15 cellular contexts compared by ENCODE assay signal in genomic region chr12:132100306-132101065, GRCh38. TPM values are rescaled to one million over a fixed set of nuclear protein-coding genes. Genes with fewer than 3 reads are reported as not detected.
DNase-seq lines count a peak whose midpoint lies in the region; ATAC-seq lines count a peak whose summit lies in the region.
"Had no signal": no experiment of that assay in that cellular context is flagged by ENCODE, and none has a peak within 500 bp of the region (broad histone marks: within the 10 kb centered on the region; RNA-seq: fewer than 3 reads in every experiment).

No MANE protein-coding gene starts in this region.

- no peak overlapping the region for H3K4me3 ChIP-seq in trophoblast cell (ENCODE audit: low read depth, low read length)
- H3K4me3 ChIP-seq: BLaER1 treated with 17β-estradiol and CSF1 and Interleukin-3, amounts not matched to agents 10 nM and 100 nM; GM23338 had no signal

- no peaks in the 10 kb centered on the region for H3K79me1 ChIP-seq in trophoblast cell (ENCODE audit: low read length)

- no peaks in the 10 kb centered on the region for H3K79me2 ChIP-seq in trophoblast cell (ENCODE audit: control insufficient read depth, insufficient read depth, low read length, poor library complexity)

- H3K27me3 ChIP-seq in trophoblast cell (ENCODE audit: insufficient read depth, low read length): no peaks in the 10 kb centered on the region
- H3K27me3 ChIP-seq: BLaER1 treated with 17β-estradiol and CSF1 and Interleukin-3, amounts not matched to agents 10 nM and 100 nM had no signal

- H3K27ac ChIP-seq in trophoblast cell (ENCODE audit: low read depth, low read length): no peak overlapping the region
- H3K27ac ChIP-seq: BLaER1 treated with 17β-estradiol and CSF1 and Interleukin-3, amounts not matched to agents 10 nM and 100 nM had no signal

- ATAC-seq in left lobe of liver (no peak), HG03342 (IDR thresholded peaks at IDR 0.05; ENCODE audit: unreplicated experiment) (no peak), GM21528 (IDR thresholded peaks at IDR 0.05; ENCODE audit: low FRiP score, unreplicated experiment) (no peak)
- ATAC-seq: GM23338 had no signal

- intact Hi-C loops in activated naive CD4-positive, alpha-beta T cell treated with anti-CD3 and anti-CD28 coated beads for 36 hours (cut with micrococcal nuclease): no loop called here

- H3K4me2 ChIP-seq in trophoblast cell (ENCODE audit: low read length): no peak overlapping the region
- H3K4me2 ChIP-seq: BLaER1 treated with 17β-estradiol and CSF1 and Interleukin-3, amounts not matched to agents 10 nM and 100 nM; GM23338 had no signal

- H3K23ac ChIP-seq in trophoblast cell (ENCODE audit: low read length): no peak overlapping the region

- H3K18ac ChIP-seq in trophoblast cell (ENCODE audit: low read length): no peak overlapping the region

- H2AFZ ChIP-seq in trophoblast cell (ENCODE audit: insufficient read depth, low read length, poor library complexity): no peak overlapping the region
- H2AFZ ChIP-seq: GM23338 had no signal

- peaks cover 20% of the 10 kb centered on the region for H3K9me3 Mint-ChIP-seq in activated naive CD4-positive, alpha-beta T cell treated with anti-CD3 and anti-CD28 coated beads, Interleukin-2, amount 10 ng/mL, durations not matched to agents 7 days and 5 days
- peaks cover 9% of the 10 kb centered on the region for H3K9me3 Mint-ChIP-seq in activated naive CD4-positive, alpha-beta T cell treated with anti-CD3 and anti-CD28 coated beads for 36 hours

- peaks cover 46% of the 10 kb centered on the region for H3K36me3 Mint-ChIP-seq in activated naive CD4-positive, alpha-beta T cell treated with anti-CD3 and anti-CD28 coated beads, Interleukin-2, amount 10 ng/mL, durations not matched to agents 7 days and 5 days
- peaks cover 29% of the 10 kb centered on the region for H3K36me3 Mint-ChIP-seq in activated naive CD4-positive, alpha-beta T cell treated with anti-CD3 and anti-CD28 coated beads for 36 hours (ENCODE audit: low read depth)

- H3K4me3 Mint-ChIP-seq in activated naive CD4-positive, alpha-beta T cell treated with anti-CD3 and anti-CD28 coated beads, Interleukin-2, amount 10 ng/mL, durations not matched to agents 7 days and 5 days: no peak overlapping the region
- no peak overlapping the region for H3K4me3 Mint-ChIP-seq in activated naive CD4-positive, alpha-beta T cell treated with anti-CD3 and anti-CD28 coated beads for 36 hours
- H3K4me3 Mint-ChIP-seq: GM23338 had no signal

- H4K12ac ChIP-seq in trophoblast cell (ENCODE audit: low read depth, low read length): no peak overlapping the region

- peaks cover 3% of the 10 kb centered on the region for H3K9me3 ChIP-seq in trophoblast cell (ENCODE audit: insufficient read depth, low read depth, low read length)

- H3K9ac ChIP-seq in trophoblast cell (ENCODE audit: low read length): no peak overlapping the region
- H3K9ac ChIP-seq: BLaER1 treated with 17β-estradiol and CSF1 and Interleukin-3, amounts not matched to agents 10 nM and 100 nM had no signal

- H3K4me1 Mint-ChIP-seq in activated naive CD4-positive, alpha-beta T cell treated with anti-CD3 and anti-CD28 coated beads, Interleukin-2, amount 10 ng/mL, durations not matched to agents 7 days and 5 days: peaks cover 20% of the 10 kb centered on the region
- H3K4me1 Mint-ChIP-seq in activated naive CD4-positive, alpha-beta T cell treated with anti-CD3 and anti-CD28 coated beads for 36 hours (ENCODE audit: low read depth): peaks cover 18% of the 10 kb centered on the region

- H2BK120ac ChIP-seq in trophoblast cell (ENCODE audit: insufficient read depth, low read length, poor library complexity): no peak overlapping the region

- no peak overlapping the region for H4K91ac ChIP-seq in trophoblast cell (ENCODE audit: low read depth, low read length)

- CTCF ChIA-PET in activated naive CD4-positive, alpha-beta T cell treated with anti-CD3 and anti-CD28 coated beads, Interleukin-2, amount 10 ng/mL, durations not matched to agents 7 days and 5 days (lab: Charles Lee): no interaction called here
- CTCF ChIA-PET in activated naive CD4-positive, alpha-beta T cell treated with anti-CD3 and anti-CD28 coated beads for 36 hours (lab: Charles Lee): no interaction called here

- H3K36me3 ChIP-seq in trophoblast cell (ENCODE audit: control insufficient read depth in 1 of 2, insufficient read depth in 2 of 2, low read length in 2 of 2): peaks cover 23 to 32% of the 10 kb centered on the region in 2 experiments

- no peaks in the 10 kb centered on the region for H3K27me3 Mint-ChIP-seq in activated naive CD4-positive, alpha-beta T cell treated with anti-CD3 and anti-CD28 coated beads, Interleukin-2, amount 10 ng/mL, durations not matched to agents 7 days and 5 days
- no peaks in the 10 kb centered on the region for H3K27me3 Mint-ChIP-seq in activated naive CD4-positive, alpha-beta T cell treated with anti-CD3 and anti-CD28 coated beads for 36 hours (ENCODE audit: low read depth)
- H3K27me3 Mint-ChIP-seq: CD4-positive, CD25-positive, alpha-beta regulatory T cell had no signal

- WGBS in trophoblast cell (ENCODE audit: extremely low coverage, insufficient coverage, insufficient read length): no CpG with 5 or more reads among the region's 13 CpGs

- H2BK12ac ChIP-seq in trophoblast cell (ENCODE audit: low read length): no peak overlapping the region

- no peaks in the 10 kb centered on the region for H3K4me1 ChIP-seq in trophoblast cell (ENCODE audit: control insufficient read depth in 1 of 2, insufficient read depth in 2 of 2, low read length in 2 of 2)

- no peak overlapping the region for H3K14ac ChIP-seq in trophoblast cell (ENCODE audit: low read length)

- H3K27ac Mint-ChIP-seq in activated naive CD4-positive, alpha-beta T cell treated with anti-CD3 and anti-CD28 coated beads, Interleukin-2, amount 10 ng/mL, durations not matched to agents 7 days and 5 days: peak overlapping the region; percentile 42
- no peak overlapping the region for H3K27ac Mint-ChIP-seq in activated naive CD4-positive, alpha-beta T cell treated with anti-CD3 and anti-CD28 coated beads for 36 hours
- H3K27ac Mint-ChIP-seq: CD4-positive, CD25-positive, alpha-beta regulatory T cell; GM23338 had no signal

- no peak for DNase-seq in activated naive CD4-positive, alpha-beta T cell treated with anti-CD3 and anti-CD28 coated beads, Interleukin-2, amount 10 ng/mL, durations not matched to agents 7 days and 5 days
- DNase-seq in activated naive CD4-positive, alpha-beta T cell treated with anti-CD3 and anti-CD28 coated beads for 36 hours: no peak
- DNase-seq in left lobe of liver (ENCODE audit: low spot score) (peak; percentile 36), trophoblast cell (no peak), T-helper 1 cell (no peak)
- DNase-seq: 8988T; AML-193; CD4-positive, CD25-positive, alpha-beta regulatory T cell; DMS53; GF-D8; H7 had no signal

- peak overlapping the region; percentile 30 for H3K4ac ChIP-seq in trophoblast cell (ENCODE audit: low read depth, low read length)

- H2AK5ac ChIP-seq in trophoblast cell (ENCODE audit: low read length): no peak overlapping the region

- no peak overlapping the region for H4K8ac ChIP-seq in trophoblast cell (ENCODE audit: low read depth, low read length)

- H2BK5ac ChIP-seq in trophoblast cell (ENCODE audit: low read depth, low read length, poor library complexity): no peak overlapping the region

RNA-seq across cellular contexts. Expression of gene DDX51, which starts 43.6 kb away (rescaled TPM):
- total RNA-seq in activated naive CD4-positive, alpha-beta T cell treated with anti-CD3 and anti-CD28 coated beads for 36 hours: 10 to 100 TPM; 18.8 to 20.0 TPM
- total RNA-seq in left lobe of liver: 9.3 TPM
- 6.5 and 6.9 TPM in 2 replicates for polyA plus RNA-seq in trophoblast cell (2013)

RNA-seq across cellular contexts. Expression of gene NOC4L, which starts 43.8 kb away (rescaled TPM):
- total RNA-seq in activated naive CD4-positive, alpha-beta T cell treated with anti-CD3 and anti-CD28 coated beads for 36 hours: 10 to 100 TPM; 27.1 to 27.4 TPM
- total RNA-seq in left lobe of liver: 9.9 TPM
- 22.0 and 22.3 TPM in 2 replicates for polyA plus RNA-seq in trophoblast cell (2013)
